Comparison of ENCODE assay signal across 8 cellular contexts in genomic region chr16:10878328-10878643, GRCh38. TPM values are rescaled to one million over a fixed set of nuclear protein-coding genes. Genes with fewer than 3 reads are reported as not detected.
DNase-seq lines count a peak whose midpoint lies in the region; ATAC-seq and TF ChIP-seq lines count a peak whose summit lies in the region.

No MANE protein-coding gene starts in this region.

- H2AFZ ChIP-seq in osteoblast (ENCODE audit: low read length), result no peak overlapping the region

- H3K4me3 Mint-ChIP-seq in central memory CD8-positive, alpha-beta T cell, result peak overlapping the region; percentile 98

- peak; percentile 9 for ATAC-seq in HG03442 (IDR thresholded peaks at IDR 0.05; ENCODE audit: unreplicated experiment)
- ATAC-seq in central memory CD8-positive, alpha-beta T cell (replicated peaks; ENCODE audit: extremely low read depth, poor library complexity, severe bottlenecking), result no peak

- H3K9me2 ChIP-seq in DOHH2 (replicated peaks; ENCODE audit: control insufficient read depth, low read length), result no peaks in the 10 kb centered on the region

- peaks cover 15% of the 10 kb centered on the region for H3K36me3 Mint-ChIP-seq in central memory CD8-positive, alpha-beta T cell (ENCODE audit: insufficient read depth)

- H3K4me1 Mint-ChIP-seq in central memory CD8-positive, alpha-beta T cell, result peaks cover 68% of the 10 kb centered on the region

- H3K27ac ChIP-seq in DOHH2 (ENCODE audit: low read depth, low read length) (peak overlapping the region; percentile 86), osteoblast (ENCODE audit: low read depth, low read length) (no peak overlapping the region)

- no peaks in the 10 kb centered on the region for H3K9me3 Mint-ChIP-seq in central memory CD8-positive, alpha-beta T cell

- H3K36me3 ChIP-seq in DOHH2 (ENCODE audit: control insufficient read depth, low read length) (peaks cover 56% of the 10 kb centered on the region), osteoblast (ENCODE audit: insufficient read depth, low read length) (no peaks in the 10 kb centered on the region)

- TF ChIP-seq CTCF in DOHH2 (IDR thresholded peaks at IDR 0.05; ENCODE audit: low read depth, low read length, poor library complexity, severe bottlenecking) (no peak), osteoblast (IDR thresholded peaks at IDR 0.05; ENCODE audit: extremely low read depth, low read depth, low read length) (no peak)

- DNase-seq in central memory CD8-positive, alpha-beta T cell (ENCODE audit: low spot score in 2 of 2), result no peak
- no peak for DNase-seq in osteoblast (ENCODE audit: insufficient read length, low spot score, missing footprints)
- DNase-seq in AG08395 (ENCODE audit: low spot score), result no peak
- DNase-seq in COLO829 (ENCODE audit: low spot score), result no peak
- DNase-seq in hypothalamus (lab: John Stamatoyannopoulos, UW), result no peak
- DNase-seq in occipital lobe (lab: John Stamatoyannopoulos, UW), result no peak

- 0 out of 2 replicates have a peak, but pooled peaks cover 3% of the 10 kb centered on the region for H3K27me3 ChIP-seq in DOHH2 (ENCODE audit: control insufficient read depth, low read length)
- H3K27me3 ChIP-seq in osteoblast (ENCODE audit: insufficient read depth, low read length), result peaks cover 14% of the 10 kb centered on the region

- peaks cover 28% of the 10 kb centered on the region for H3F3A ChIP-seq in DOHH2 (ENCODE audit: control insufficient read depth, insufficient read depth)

- H3K4me2 ChIP-seq in DOHH2 (ENCODE audit: low read length) (peak overlapping the region; percentile 88), osteoblast (ENCODE audit: insufficient read depth, low read length) (peak overlapping the region; percentile 89)

- H3K9me3 ChIP-seq in DOHH2 (ENCODE audit: control insufficient read depth, insufficient read depth, low read length), result no peaks in the 10 kb centered on the region
- H3K9me3 ChIP-seq in osteoblast (ENCODE audit: low read depth, low read length), result no peaks in the 10 kb centered on the region

- H4K20me1 ChIP-seq in DOHH2 (ENCODE audit: control insufficient read depth, insufficient read depth, low read depth, low read length) (no peaks in the 10 kb centered on the region), osteoblast (ENCODE audit: insufficient read depth, low read length) (no peaks in the 10 kb centered on the region)

- H3K27me3 Mint-ChIP-seq in central memory CD8-positive, alpha-beta T cell, result no peaks in the 10 kb centered on the region

- H3K4me1 ChIP-seq in DOHH2 (ENCODE audit: control insufficient read depth, low read length) (peaks cover 93% of the 10 kb centered on the region), osteoblast (ENCODE audit: insufficient read depth, low read length) (peaks cover 33% of the 10 kb centered on the region)

- H3K27ac Mint-ChIP-seq in central memory CD8-positive, alpha-beta T cell (ENCODE audit: low read depth), result peak overlapping the region; percentile 97

- H3K4me3 ChIP-seq in DOHH2 (ENCODE audit: low read length) (peak overlapping the region; percentile 94), osteoblast (ENCODE audit: insufficient read depth, low read length) (peak overlapping the region; percentile 82)

- H3K79me2 ChIP-seq in DOHH2 (ENCODE audit: control insufficient read depth, low read length), result peaks cover 61% of the 10 kb centered on the region
- H3K79me2 ChIP-seq in osteoblast (ENCODE audit: insufficient read depth, low read length), result no peaks in the 10 kb centered on the region

RNA-seq across cellular contexts. Expression of gene CIITA, which starts 1.3 kb away (rescaled TPM):
- total RNA-seq in osteoblast, result 2.5 and 2.7 TPM in 2 replicates
- 0.47 TPM for total RNA-seq in occipital lobe

RNA-seq across cellular contexts. Expression of gene TVP23A, which starts 59.7 kb away (rescaled TPM):
- total RNA-seq in osteoblast, result under 0.01 TPM in 1 of 2 replicates, not detected in the other
- total RNA-seq in occipital lobe, result 15.1 TPM

Comparison
In these comparisons a context has a peak if more than half of its experiments do, and no peak if none do; other contexts are left out.
1. RNA of gene TVP23A, which starts 59.7 kb away (total RNA-seq): 15.1 TPM in occipital lobe (single experiment); under 0.01 TPM in osteoblast; every median in the first group is over 10 times any median in the second.